In the genomic region with DNA sequence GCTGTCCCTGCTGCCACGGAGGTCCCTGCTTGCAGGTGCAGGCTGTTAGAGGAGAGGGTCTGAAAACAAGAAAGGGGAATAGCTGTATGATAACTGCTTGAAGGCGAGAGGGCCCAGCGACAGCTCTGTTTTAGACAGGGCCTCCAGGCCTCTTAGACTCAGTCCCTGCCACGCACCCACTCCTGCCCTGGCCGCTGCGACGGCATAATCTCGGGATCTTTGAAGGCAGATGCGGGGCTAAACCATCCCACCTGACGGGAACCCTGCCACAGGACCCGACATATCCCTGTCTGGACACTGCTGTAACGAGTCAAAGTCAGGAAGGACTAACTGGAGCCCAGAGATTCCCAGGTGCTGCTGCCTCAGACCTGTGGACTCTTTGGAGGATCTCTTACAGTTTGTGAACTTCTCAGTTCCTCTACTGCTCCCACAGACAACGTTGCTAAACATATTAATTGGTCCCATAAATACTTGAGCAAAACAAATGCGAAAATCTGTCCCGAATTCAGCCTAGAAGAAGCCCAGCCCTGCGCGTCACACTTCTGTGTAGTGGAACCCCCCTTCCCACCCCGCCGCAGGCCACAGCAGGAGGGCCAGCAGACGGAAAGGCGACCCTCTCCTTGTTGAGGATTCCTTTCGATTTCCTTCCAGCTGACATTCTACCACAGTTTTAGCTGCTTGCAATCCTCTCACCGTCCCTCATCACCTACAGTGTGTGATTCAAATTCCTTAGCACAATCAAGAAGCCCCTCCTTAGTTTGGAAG, we compare ENCODE assay signal across 8 cellular contexts. TPM values are rescaled to one million over a fixed set of nuclear protein-coding genes. Genes with fewer than 3 reads are reported as not detected.
A peak's percentile ranks its signal among the peaks of the same experiment; 100 is the strongest.
DNase-seq lines count a peak whose midpoint lies in the region; ATAC-seq, FAIRE-seq and TF ChIP-seq lines count a peak whose summit lies in the region.

No MANE protein-coding gene starts in this region.

- H3K27ac Mint-ChIP-seq in activated naive CD4-positive, alpha-beta T cell treated with anti-CD3 and anti-CD28 coated beads, Interleukin-2, amount 50 U/mL, for 72 hours, result peak overlapping the region; percentile 72 to 90

- H3K27me3 ChIP-seq in skeletal muscle satellite cell (ENCODE audit: control insufficient read depth, insufficient read depth, low read length), result no peaks in the 10 kb centered on the region

- H3K4me1 ChIP-seq in skeletal muscle satellite cell (ENCODE audit: control insufficient read depth, insufficient read depth, low read length), result peaks cover 38% of the 10 kb centered on the region

- no peaks in the 10 kb centered on the region for H3K9me3 ChIP-seq in skeletal muscle satellite cell (replicated peaks; ENCODE audit: low read length)

- peak overlapping the region; percentile 90 for H3K27ac ChIP-seq in 22Rv1

- no peak for TF ChIP-seq CTCF in 22Rv1 (IDR thresholded peaks at IDR 0.05)

- H3K4me3 ChIP-seq in skeletal muscle satellite cell (ENCODE audit: low read length), result peak overlapping the region; percentile 95

- H3K9ac ChIP-seq in skeletal muscle satellite cell (ENCODE audit: low read depth, low read length), result peak overlapping the region; percentile 99

- peaks cover 34 to 35% of the 10 kb centered on the region in 2 donors for H3K36me3 Mint-ChIP-seq in activated naive CD4-positive, alpha-beta T cell treated with anti-CD3 and anti-CD28 coated beads, Interleukin-2, amount 50 U/mL, for 72 hours

- H3K4me2 ChIP-seq in skeletal muscle satellite cell (ENCODE audit: low read length), result peak overlapping the region; percentile 96

- peaks cover 13% of the 10 kb centered on the region for H3K36me3 ChIP-seq in skeletal muscle satellite cell (ENCODE audit: insufficient read depth, low read length)

- ATAC-seq in HG03280 (IDR thresholded peaks at IDR 0.05; ENCODE audit: unreplicated experiment), result peak; percentile 4
- ATAC-seq in activated naive CD4-positive, alpha-beta T cell treated with anti-CD3 and anti-CD28 coated beads, Interleukin-2, amount 50 U/mL, for 72 hours, result peak in 1 of 2 donors; percentile 1

- peak; percentile 36 for FAIRE-seq in GM18507 (lab: Jason Lieb, UNC)

- DNase-seq in GM18507 (ENCODE audit: extremely low spot score, insufficient read length, low read depth), result no peak
- no peak for DNase-seq in activated naive CD4-positive, alpha-beta T cell treated with anti-CD3 and anti-CD28 coated beads, Interleukin-2, amount 50 U/mL, for 72 hours (ENCODE audit: low spot score in 2 of 2)
- peak; percentile 53 for DNase-seq in hepatic stellate cell (ENCODE audit: low spot score)
- DNase-seq in HCEC 1CT, result no peak
- DNase-seq in pons (ENCODE audit: low spot score), result no peak

- H3K9me3 Mint-ChIP-seq in activated naive CD4-positive, alpha-beta T cell treated with anti-CD3 and anti-CD28 coated beads, Interleukin-2, amount 50 U/mL, for 72 hours, result no peaks in the 10 kb centered on the region

RNA-seq across cellular contexts. Expression of a gene that starts 1.0 kb away (rescaled TPM):
- 10 to 100 TPM; 21.9 to 23.6 TPM for total RNA-seq in activated naive CD4-positive, alpha-beta T cell treated with anti-CD3 and anti-CD28 coated beads, Interleukin-2, amount 50 U/mL, for 72 hours
- 17.7 and 19.7 TPM in 2 replicates for total RNA-seq in skeletal muscle satellite cell (2012; rRNA removed)

RNA-seq across cellular contexts. Expression of a gene that starts 38.3 kb away (rescaled TPM):
- 1 to 10 TPM; 2.6 to 2.9 TPM for total RNA-seq in activated naive CD4-positive, alpha-beta T cell treated with anti-CD3 and anti-CD28 coated beads, Interleukin-2, amount 50 U/mL, for 72 hours
- 1.3 and 1.5 TPM in 2 replicates for total RNA-seq in skeletal muscle satellite cell (2012; rRNA removed)
